Comparison of ENCODE assay signal across 18 cellular contexts in genomic region chrX:80747832-80748231, GRCh38.
A peak's percentile ranks its signal among the peaks of the same experiment; 100 is the strongest.
DNase-seq lines count a peak whose midpoint lies in the region; ATAC-seq lines count a peak whose summit lies in the region.
"Had no signal": no experiment of that assay in that cellular context is flagged by ENCODE, and none has a peak within 500 bp of the region (broad histone marks: within the 10 kb centered on the region; RNA-seq: fewer than 3 reads in every experiment).

No MANE protein-coding gene starts in this region.

- no peak overlapping the region for H3K27ac ChIP-seq in right cardiac atrium (ENCODE audit: low read length)
- H3K27ac ChIP-seq: neutrophil had no signal

- H3K9me3 Mint-ChIP-seq in activated naive CD4-positive, alpha-beta T cell treated with anti-CD3 and anti-CD28 coated beads, Interleukin-2, amount 10 ng/mL, durations not matched to agents 7 days and 5 days = peaks cover 11% of the 10 kb centered on the region
- H3K9me3 Mint-ChIP-seq in activated naive CD8-positive, alpha-beta T cell treated with anti-CD3 and anti-CD28 coated beads, Interleukin-2, amount 50 U/mL, for 24 hours = peaks cover 20% of the 10 kb centered on the region
- peaks cover 3% of the 10 kb centered on the region for H3K9me3 Mint-ChIP-seq in natural killer cell treated with Interleukin-12 subunit alpha and Interleukin-12 subunit beta and Interleukin-15 and Interleukin-18, amount 100 ng/mL, for 72 hours

- H3K9me3 ChIP-seq in right cardiac atrium (ENCODE audit: control insufficient read depth, low read length) = no peaks in the 10 kb centered on the region
- H3K9me3 ChIP-seq: neutrophil had no signal

- H3K4me3 ChIP-seq in right cardiac atrium (ENCODE audit: low read length) = no peak overlapping the region

- H3K4me1 ChIP-seq in right cardiac atrium (ENCODE audit: control insufficient read depth, insufficient read depth, low read length) = no peaks in the 10 kb centered on the region

- 97% methylated on average over 4 of the region's 4 CpGs for WGBS in right cardiac atrium

- DNase-seq in activated naive CD4-positive, alpha-beta T cell treated with Interleukin-2 at 50 U/mL for 16 hours = peak; percentile 2
- no peak for DNase-seq in activated naive CD4-positive, alpha-beta T cell treated with anti-CD3 and anti-CD28 coated beads, Interleukin-2, amount 10 ng/mL, durations not matched to agents 7 days and 5 days
- no peak for DNase-seq in activated naive CD8-positive, alpha-beta T cell treated with anti-CD3 and anti-CD28 coated beads, Interleukin-2, amount 50 U/mL, for 24 hours
- DNase-seq in natural killer cell treated with Interleukin-12 subunit alpha and Interleukin-12 subunit beta and Interleukin-15 and Interleukin-18, amount 100 ng/mL, for 72 hours (ENCODE audit: low spot score) = no peak
- DNase-seq in dermis blood vessel endothelial cell = no peak
- no peak for DNase-seq in right cardiac atrium
- DNase-seq: CD4-positive, alpha-beta T cell; cerebellar nuclear complex; DMS53; effector CD8-positive, alpha-beta T cell; head of caudate nucleus; left ventricle myocardium superior; NCI-H526; SW 1271 had no signal

- H3K36me3 Mint-ChIP-seq in activated naive CD4-positive, alpha-beta T cell treated with anti-CD3 and anti-CD28 coated beads, Interleukin-2, amount 10 ng/mL, durations not matched to agents 7 days and 5 days = peaks cover 50% of the 10 kb centered on the region
- peaks cover 44% of the 10 kb centered on the region for H3K36me3 Mint-ChIP-seq in activated naive CD8-positive, alpha-beta T cell treated with anti-CD3 and anti-CD28 coated beads, Interleukin-2, amount 50 U/mL, for 24 hours (ENCODE audit: low read depth)
- H3K36me3 Mint-ChIP-seq in natural killer cell treated with Interleukin-12 subunit alpha and Interleukin-12 subunit beta and Interleukin-15 and Interleukin-18, amount 100 ng/mL, for 72 hours = peaks cover 25% of the 10 kb centered on the region

- no peak overlapping the region for H3K27ac Mint-ChIP-seq in activated naive CD4-positive, alpha-beta T cell treated with anti-CD3 and anti-CD28 coated beads, Interleukin-2, amount 10 ng/mL, durations not matched to agents 7 days and 5 days
- no peak overlapping the region for H3K27ac Mint-ChIP-seq in activated naive CD8-positive, alpha-beta T cell treated with anti-CD3 and anti-CD28 coated beads, Interleukin-2, amount 50 U/mL, for 24 hours
- peak overlapping the region; percentile 54 to 79 for H3K27ac Mint-ChIP-seq in natural killer cell treated with Interleukin-12 subunit alpha and Interleukin-12 subunit beta and Interleukin-15 and Interleukin-18, amount 100 ng/mL, for 72 hours
- H3K27ac Mint-ChIP-seq: CD4-positive, alpha-beta T cell had no signal

- H3K4me3 Mint-ChIP-seq in activated naive CD4-positive, alpha-beta T cell treated with anti-CD3 and anti-CD28 coated beads, Interleukin-2, amount 10 ng/mL, durations not matched to agents 7 days and 5 days = no peak overlapping the region
- H3K4me3 Mint-ChIP-seq in activated naive CD8-positive, alpha-beta T cell treated with anti-CD3 and anti-CD28 coated beads, Interleukin-2, amount 50 U/mL, for 24 hours = no peak overlapping the region
- H3K4me3 Mint-ChIP-seq in natural killer cell treated with Interleukin-12 subunit alpha and Interleukin-12 subunit beta and Interleukin-15 and Interleukin-18, amount 100 ng/mL, for 72 hours = peak overlapping the region; percentile 34
- H3K4me3 Mint-ChIP-seq: CD4-positive, alpha-beta T cell had no signal

- H3K27me3 Mint-ChIP-seq in activated naive CD4-positive, alpha-beta T cell treated with anti-CD3 and anti-CD28 coated beads, Interleukin-2, amount 10 ng/mL, durations not matched to agents 7 days and 5 days = no peaks in the 10 kb centered on the region
- no peaks in the 10 kb centered on the region for H3K27me3 Mint-ChIP-seq in activated naive CD8-positive, alpha-beta T cell treated with anti-CD3 and anti-CD28 coated beads, Interleukin-2, amount 50 U/mL, for 24 hours
- H3K27me3 Mint-ChIP-seq in natural killer cell treated with Interleukin-12 subunit alpha and Interleukin-12 subunit beta and Interleukin-15 and Interleukin-18, amount 100 ng/mL, for 72 hours = no peaks in the 10 kb centered on the region
- H3K27me3 Mint-ChIP-seq: CD4-positive, alpha-beta T cell had no signal

- intact Hi-C loops in right cardiac atrium (cut with DNase I) = no loop called here

- peak; percentile 64 for ATAC-seq in GM21717 (IDR thresholded peaks at IDR 0.05; ENCODE audit: unreplicated experiment)
- ATAC-seq in activated naive CD8-positive, alpha-beta T cell treated with anti-CD3 and anti-CD28 coated beads, Interleukin-2, amount 50 U/mL, for 24 hours = peak; percentile 40
- ATAC-seq in natural killer cell treated with Interleukin-12 subunit alpha and Interleukin-12 subunit beta and Interleukin-15 and Interleukin-18, amount 100 ng/mL, for 72 hours = peak in 1 of 2 donors; percentile 62
- ATAC-seq in right cardiac atrium = no peak
- no peak for ATAC-seq in HG02798 (IDR thresholded peaks at IDR 0.05; ENCODE audit: poor library complexity, unreplicated experiment)
- ATAC-seq: left ventricle myocardium superior, Right ventricle myocardium inferior had no signal

- CTCF ChIA-PET in activated naive CD4-positive, alpha-beta T cell treated with anti-CD3 and anti-CD28 coated beads, Interleukin-2, amount 10 ng/mL, durations not matched to agents 7 days and 5 days (lab: Charles Lee) = no interaction called here

- H3K4me1 Mint-ChIP-seq in activated naive CD4-positive, alpha-beta T cell treated with anti-CD3 and anti-CD28 coated beads, Interleukin-2, amount 10 ng/mL, durations not matched to agents 7 days and 5 days = peaks cover 9% of the 10 kb centered on the region
- peaks cover 25% of the 10 kb centered on the region for H3K4me1 Mint-ChIP-seq in activated naive CD8-positive, alpha-beta T cell treated with anti-CD3 and anti-CD28 coated beads, Interleukin-2, amount 50 U/mL, for 24 hours
- peaks cover 18 to 23% of the 10 kb centered on the region in 2 donors for H3K4me1 Mint-ChIP-seq in natural killer cell treated with Interleukin-12 subunit alpha and Interleukin-12 subunit beta and Interleukin-15 and Interleukin-18, amount 100 ng/mL, for 72 hours (ENCODE audit: low read depth in 2 of 2)

- no peaks in the 10 kb centered on the region for H3K27me3 ChIP-seq in right cardiac atrium (ENCODE audit: control insufficient read depth, insufficient read depth)
- H3K27me3 ChIP-seq: neutrophil had no signal

Comparison
In these comparisons a context has a peak if more than half of its experiments do, and no peak if none do; other contexts are left out.
1. H3K27ac Mint-ChIP-seq: peak in natural killer cell treated with Interleukin-12 subunit alpha and Interleukin-12 subunit beta and Interleukin-15 and Interleukin-18, amount 100 ng/mL, for 72 hours (2 of 2); none in activated naive CD4-positive, alpha-beta T cell treated with anti-CD3 and anti-CD28 coated beads, Interleukin-2, amount 10 ng/mL, durations not matched to agents 7 days and 5 days (single experiment) and activated naive CD8-positive, alpha-beta T cell treated with anti-CD3 and anti-CD28 coated beads, Interleukin-2, amount 50 U/mL, for 24 hours (single experiment).
2. ATAC-seq: peak in GM21717 (single experiment) and activated naive CD8-positive, alpha-beta T cell treated with anti-CD3 and anti-CD28 coated beads, Interleukin-2, amount 50 U/mL, for 24 hours (single experiment); none in right cardiac atrium (0 of 2) and HG02798 (single experiment).